ENCODE assay signal across 25 cellular contexts in the genomic region with DNA sequence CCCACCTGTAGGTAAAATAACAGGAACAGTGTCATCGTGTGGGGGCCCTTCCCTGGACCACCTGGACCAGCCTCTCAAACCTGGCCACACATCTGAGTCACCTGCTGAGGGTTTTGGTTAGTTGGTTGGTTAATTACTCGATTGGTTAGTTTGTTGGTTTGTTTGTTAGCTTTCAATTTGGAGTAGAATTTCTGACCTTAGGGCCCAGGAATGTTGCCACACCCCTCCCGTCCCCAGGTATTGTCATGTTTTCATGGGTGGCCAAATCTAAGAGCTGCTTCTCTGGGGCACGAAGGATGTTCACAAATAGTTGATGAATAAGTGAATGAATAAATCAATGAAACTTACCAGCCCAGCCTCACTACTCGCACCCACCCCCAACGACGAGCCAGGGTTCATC.
"Had no signal": no experiment of that assay in that cellular context is flagged by ENCODE, and none has a peak within 500 bp of the region (broad histone marks: within the 10 kb centered on the region; RNA-seq: fewer than 3 reads in every experiment).

No MANE protein-coding gene starts in this region.

- H2AFZ ChIP-seq: hepatocyte had no signal

- H3K79me2 ChIP-seq: hepatocyte had no signal

- H3K27me3 ChIP-seq: uterus had no signal

- DNase-seq: activated CD4-positive, alpha-beta T cell treated with anti-CD3 and anti-CD28 coated beads for 4 hours; activated CD4-positive, alpha-beta T cell treated with anti-CD3 and anti-CD28 coated beads, Interleukin-2, amount 50 U/mL, for 4 hours; activated gamma-delta T cell; activated naive CD4-positive, alpha-beta T cell treated with anti-CD3 and anti-CD28 coated beads, Interleukin-2, amount 10 ng/mL, durations not matched to agents 7 days and 5 days; activated naive CD8-positive, alpha-beta T cell treated with anti-CD3 and anti-CD28 coated beads, Interleukin-2, amount 10 ng/mL, durations not matched to agents 7 days and 5 days; brain microvascular endothelial cell; islet precursor cell; left ventricle myocardium inferior; mucosa of descending colon; pancreas; psoas muscle; sigmoid colon; small intestine; stimulated activated CD4-positive, alpha-beta T cell treated with anti-CD3 and anti-CD28 coated beads, Interleukin-4, amount 100 ng/mL, for 24 hours; uterus had no signal

- H3K9me3 Mint-ChIP-seq: activated naive CD4-positive, alpha-beta T cell treated with anti-CD3 and anti-CD28 coated beads, Interleukin-2, amount 10 ng/mL, durations not matched to agents 7 days and 5 days; activated naive CD8-positive, alpha-beta T cell treated with anti-CD3 and anti-CD28 coated beads, Interleukin-2, amount 10 ng/mL, durations not matched to agents 7 days and 5 days; nephron progenitor cell; stimulated activated effector memory CD8-positive, alpha-beta T cell treated with anti-CD3 and anti-CD28 coated beads, Interleukin-12 subunit alpha, Interleukin-12 subunit beta, amount 100 ng/mL, for 72 hours; stimulated activated naive CD8-positive, alpha-beta T cell treated with anti-CD3 and anti-CD28 coated beads, Interleukin-15, Interleukin-2, amounts not matched to agents 100 ng/mL and 50 ng/mL, for 24 hours; type B pancreatic cell had no signal

- H3K27ac ChIP-seq: ascending aorta, brain microvascular endothelial cell, epithelial cell of prostate, gastroesophageal sphincter, hepatocyte, left ventricle myocardium inferior, pancreas, psoas muscle, sigmoid colon had no signal

- H3K4me1 Mint-ChIP-seq: activated naive CD4-positive, alpha-beta T cell treated with anti-CD3 and anti-CD28 coated beads, Interleukin-2, amount 10 ng/mL, durations not matched to agents 7 days and 5 days; activated naive CD8-positive, alpha-beta T cell treated with anti-CD3 and anti-CD28 coated beads, Interleukin-2, amount 10 ng/mL, durations not matched to agents 7 days and 5 days had no signal

- FAIRE-seq: endometrium, pancreas, small intestine had no signal

- H3K36me3 ChIP-seq: ascending aorta, brain microvascular endothelial cell, gastroesophageal sphincter, left ventricle myocardium inferior, pancreas, sigmoid colon, uterus had no signal

- H3K27ac Mint-ChIP-seq: activated naive CD4-positive, alpha-beta T cell treated with anti-CD3 and anti-CD28 coated beads, Interleukin-2, amount 10 ng/mL, durations not matched to agents 7 days and 5 days; activated naive CD8-positive, alpha-beta T cell treated with anti-CD3 and anti-CD28 coated beads, Interleukin-2, amount 10 ng/mL, durations not matched to agents 7 days and 5 days; nephron progenitor cell; stimulated activated effector memory CD8-positive, alpha-beta T cell treated with anti-CD3 and anti-CD28 coated beads, Interleukin-12 subunit alpha, Interleukin-12 subunit beta, amount 100 ng/mL, for 72 hours; stimulated activated naive CD8-positive, alpha-beta T cell treated with anti-CD3 and anti-CD28 coated beads, Interleukin-15, Interleukin-2, amounts not matched to agents 100 ng/mL and 50 ng/mL, for 24 hours; type B pancreatic cell had no signal

- H3K4me3 ChIP-seq: ascending aorta, gastroesophageal sphincter, hepatocyte, left ventricle myocardium inferior, lung, mucosa of descending colon, pancreas, psoas muscle, sigmoid colon, uterus had no signal

- H3K4me1 ChIP-seq: ascending aorta, gastroesophageal sphincter, pancreas, psoas muscle, uterus had no signal

- H3K4me2 ChIP-seq: hepatocyte had no signal

- H3K36me3 Mint-ChIP-seq: activated naive CD4-positive, alpha-beta T cell treated with anti-CD3 and anti-CD28 coated beads, Interleukin-2, amount 10 ng/mL, durations not matched to agents 7 days and 5 days; activated naive CD8-positive, alpha-beta T cell treated with anti-CD3 and anti-CD28 coated beads, Interleukin-2, amount 10 ng/mL, durations not matched to agents 7 days and 5 days; stimulated activated effector memory CD8-positive, alpha-beta T cell treated with anti-CD3 and anti-CD28 coated beads, Interleukin-12 subunit alpha, Interleukin-12 subunit beta, amount 100 ng/mL, for 72 hours; type B pancreatic cell had no signal

- H3K4me3 Mint-ChIP-seq: activated naive CD4-positive, alpha-beta T cell treated with anti-CD3 and anti-CD28 coated beads, Interleukin-2, amount 10 ng/mL, durations not matched to agents 7 days and 5 days; activated naive CD8-positive, alpha-beta T cell treated with anti-CD3 and anti-CD28 coated beads, Interleukin-2, amount 10 ng/mL, durations not matched to agents 7 days and 5 days; stimulated activated effector memory CD8-positive, alpha-beta T cell treated with anti-CD3 and anti-CD28 coated beads, Interleukin-12 subunit alpha, Interleukin-12 subunit beta, amount 100 ng/mL, for 72 hours; stimulated activated naive CD8-positive, alpha-beta T cell treated with anti-CD3 and anti-CD28 coated beads, Interleukin-15, Interleukin-2, amounts not matched to agents 100 ng/mL and 50 ng/mL, for 24 hours; type B pancreatic cell had no signal

- H3K9me3 ChIP-seq: ascending aorta, gastroesophageal sphincter, left ventricle myocardium inferior, mucosa of descending colon, pancreas, psoas muscle, sigmoid colon, uterus had no signal

- ATAC-seq: gastroesophageal sphincter; mucosa of descending colon; psoas muscle; stimulated activated effector memory CD8-positive, alpha-beta T cell treated with anti-CD3 and anti-CD28 coated beads, Interleukin-12 subunit alpha, Interleukin-12 subunit beta, amount 100 ng/mL, for 72 hours had no signal
